2 cellular contexts compared by ENCODE assay signal in genomic region chr19:41916033-41916424, GRCh38.
TF ChIP-seq lines count a peak whose summit lies in the region.

No MANE protein-coding gene starts in this region.

TF ChIP-seq in GM12891, 5 proteins besides CTCF, POLR2A, EP300 and RAD21:
- TF ChIP-seq POU2F2 (IDR thresholded peaks at IDR 0.05; ENCODE audit: low read depth, low read length) = no peak; the same call in 1 of the 2 replicates
- TF ChIP-seq TAF1 (IDR thresholded peaks at IDR 0.05; ENCODE audit: low read depth, low read length) = no peak
- no peak for TF ChIP-seq SPI1 (IDR thresholded peaks at IDR 0.05; ENCODE audit: low read depth, low read length)
- TF ChIP-seq PAX5 (IDR thresholded peaks at IDR 0.05; ENCODE audit: insufficient read depth, low read length, severe bottlenecking) = no peak
- no peak for TF ChIP-seq POLR2AphosphoS5 (IDR thresholded peaks at IDR 0.05; ENCODE audit: low read depth, low read length)
TF ChIP-seq in GM12891: peak in this region for 0.

TF ChIP-seq in GM12878, 131 proteins besides CTCF, POLR2A, EP300 and RAD21:
- TF ChIP-seq PBX3 (IDR thresholded peaks at IDR 0.05; ENCODE audit: insufficient replicate concordance, low read depth, low read length) (peak; percentile 4), ZNF384 (IDR thresholded peaks at IDR 0.05; ENCODE audit: borderline replicate concordance, low read depth, low read length) (no peak), HDGF (IDR thresholded peaks at IDR 0.05) (0 out of 2 replicates have a peak, but pooled peaks have one; percentile 29)
